ENCODE assay signal across 22 cellular contexts in genomic region chr14:104788533-104788818, GRCh38. TPM values are rescaled to one million over a fixed set of nuclear protein-coding genes. Genes with fewer than 3 reads are reported as not detected.
A peak's percentile ranks its signal among the peaks of the same experiment; 100 is the strongest.
DNase-seq lines count a peak whose midpoint lies in the region; TF ChIP-seq lines count a peak whose summit lies in the region.
"Had no signal": no experiment of that assay in that cellular context is flagged by ENCODE, and none has a peak within 500 bp of the region (broad histone marks: within the 10 kb centered on the region; RNA-seq: fewer than 3 reads in every experiment).

No MANE protein-coding gene starts in this region.

- no peaks in the 10 kb centered on the region for H3K9me3 Mint-ChIP-seq in endodermal cell
- H3K9me3 Mint-ChIP-seq: CD4-positive, alpha-beta T cell had no signal

- peaks cover 60 to 100% (median 100%) of the 10 kb centered on the region in 11 experiments for H4K20me1 ChIP-seq in BLaER1 treated with 17β-estradiol and CSF1 and Interleukin-3, amounts not matched to agents 10 nM and 100 nM
- H4K20me1 ChIP-seq in osteoblast (ENCODE audit: insufficient read depth, low read length) = peaks cover 59% of the 10 kb centered on the region

- H3K4me3 ChIP-seq in BLaER1 treated with 17β-estradiol and CSF1 and Interleukin-3, amounts not matched to agents 10 nM and 100 nM = peak overlapping the region in 1 of 10 experiments; percentile 35; a peak in 1 of 20 replicates
- H3K4me3 ChIP-seq in adrenal gland (no peak overlapping the region), endodermal cell (ENCODE audit: low read length) (no peak overlapping the region), osteoblast (ENCODE audit: insufficient read depth, low read length) (no peak overlapping the region), H7 (ENCODE audit: insufficient read depth, low read depth, low read length) (no peak overlapping the region)
- H3K4me3 ChIP-seq: GM12878, SJSA1 had no signal

- no peaks in the 10 kb centered on the region for H3K9me3 ChIP-seq in BLaER1 treated with 17β-estradiol and CSF1 and Interleukin-3, amounts not matched to agents 10 nM and 100 nM (replicated peaks in 1 of 11)
- H3K9me3 ChIP-seq in adrenal gland (replicated peaks in 1 of 3) = no peaks in the 10 kb centered on the region
- no peaks in the 10 kb centered on the region for H3K9me3 ChIP-seq in endodermal cell (ENCODE audit: control insufficient read depth, low read length)
- no peaks in the 10 kb centered on the region for H3K9me3 ChIP-seq in osteoblast (ENCODE audit: low read depth, low read length)
- H3K9me3 ChIP-seq: BE2C, SJSA1 had no signal

- H3K79me2 ChIP-seq in osteoblast (ENCODE audit: insufficient read depth, low read length) = peaks cover 97% of the 10 kb centered on the region

- H3K4me2 ChIP-seq in BLaER1 treated with 17β-estradiol and CSF1 and Interleukin-3, amounts not matched to agents 10 nM and 100 nM = peak overlapping the region; percentile 83 to 99 (median 95); a peak in 21 of 22 replicates
- H3K4me2 ChIP-seq in osteoblast (ENCODE audit: insufficient read depth, low read length) = no peak overlapping the region

- no peaks in the 10 kb centered on the region for H3K27me3 ChIP-seq in BLaER1 treated with 17β-estradiol and CSF1 and Interleukin-3, amounts not matched to agents 10 nM and 100 nM
- H3K27me3 ChIP-seq in adrenal gland (no peaks in the 10 kb centered on the region), endodermal cell (ENCODE audit: control insufficient read depth, insufficient read depth, low read length, poor library complexity, severe bottlenecking) (no peaks in the 10 kb centered on the region), osteoblast (ENCODE audit: insufficient read depth, low read length) (no peaks in the 10 kb centered on the region), H7 (ENCODE audit: control insufficient read depth, insufficient read depth, low read length) (no peaks in the 10 kb centered on the region)
- H3K27me3 ChIP-seq: BE2C, SJSA1 had no signal

- H3K27ac Mint-ChIP-seq in endodermal cell = no peak overlapping the region
- H3K27ac Mint-ChIP-seq: CD4-positive, alpha-beta T cell had no signal

- peaks cover 2% of the 10 kb centered on the region for H3K4me1 Mint-ChIP-seq in endodermal cell

- no peak for TF ChIP-seq POLR2A in adrenal gland (IDR thresholded peaks at IDR 0.05)

- peak overlapping the region; percentile 34 to 89 (median 76); a peak in 20 of 22 replicates for H3K27ac ChIP-seq in BLaER1 treated with 17β-estradiol and CSF1 and Interleukin-3, amounts not matched to agents 10 nM and 100 nM
- H3K27ac ChIP-seq in adrenal gland = peak overlapping the region in 3 of 5 donors; percentile 10 to 97 (median 92)
- H3K27ac ChIP-seq in endodermal cell (ENCODE audit: low read depth, low read length) = peak overlapping the region; percentile 49
- no peak overlapping the region for H3K27ac ChIP-seq in osteoblast (ENCODE audit: low read depth, low read length)
- H3K27ac ChIP-seq: SJSA1 had no signal

- no peak for DNase-seq in adrenal gland
- no peak for DNase-seq in endodermal cell
- peak; percentile 73 for DNase-seq in osteoblast (ENCODE audit: insufficient read length, low spot score, missing footprints)
- no peak for DNase-seq in NCI-H187 (lab: John Stamatoyannopoulos, UW)
- no peak for DNase-seq in H7
- DNase-seq in islet precursor cell = no peak
- DNase-seq in DMS79 (lab: John Stamatoyannopoulos, UW) = no peak
- DNase-seq: 8988T; ACHN; BE2C; CD4-positive, alpha-beta T cell; GDM1; MV-4-11; NCI-H1436 treated with DMSO at 0.1 percent for 48 hours; NCI-H1930; NCI-H446 treated with DMSO at 0.1 percent for 48 hours; NCI-H526; NK-92 treated with Interleukin-12 subunit alpha and Interleukin-12 subunit beta, amount 100 ng/mL, for 24 hours; PC-3 had no signal

- H3K9ac ChIP-seq in BLaER1 treated with 17β-estradiol and CSF1 and Interleukin-3, amounts not matched to agents 10 nM and 100 nM = peak overlapping the region; percentile 44 to 80 (median 69); a peak in 21 of 22 replicates
- H3K9ac ChIP-seq in endodermal cell (ENCODE audit: extremely low read depth, low read length, poor library complexity, severe bottlenecking) = no peak overlapping the region

- intact Hi-C loops in adrenal gland (cut with DNase I) = no loop called here

- peaks cover 40 to 94% (median 74%) of the 10 kb centered on the region in 11 experiments for H3K36me3 ChIP-seq in BLaER1 treated with 17β-estradiol and CSF1 and Interleukin-3, amounts not matched to agents 10 nM and 100 nM
- H3K36me3 ChIP-seq in adrenal gland (replicated peaks in 1 of 2) = peaks cover 0 to 21% of the 10 kb centered on the region in 2 donors
- H3K36me3 ChIP-seq in endodermal cell (ENCODE audit: control insufficient read depth, insufficient read depth, low read length) = peaks cover 4% of the 10 kb centered on the region
- peaks cover 15% of the 10 kb centered on the region for H3K36me3 ChIP-seq in osteoblast (ENCODE audit: insufficient read depth, low read length)
- H3K36me3 ChIP-seq in H7 (replicated peaks; ENCODE audit: control insufficient read depth, insufficient read depth, low read length) = peaks cover 2% of the 10 kb centered on the region

- no peak overlapping the region for H2AFZ ChIP-seq in osteoblast (ENCODE audit: low read length)

- peaks cover 81 to 99% (median 91%) of the 10 kb centered on the region in 10 experiments for H3K4me1 ChIP-seq in BLaER1 treated with 17β-estradiol and CSF1 and Interleukin-3, amounts not matched to agents 10 nM and 100 nM
- peaks cover 43 to 81% of the 10 kb centered on the region in 2 donors for H3K4me1 ChIP-seq in adrenal gland (replicated peaks in 1 of 2)
- H3K4me1 ChIP-seq in endodermal cell (ENCODE audit: control insufficient read depth, insufficient read depth, low read length) = peaks cover 1% of the 10 kb centered on the region
- peaks cover 2% of the 10 kb centered on the region for H3K4me1 ChIP-seq in osteoblast (ENCODE audit: insufficient read depth, low read length)
- H3K4me1 ChIP-seq: BE2C had no signal

- peaks cover 8% of the 10 kb centered on the region for H3K36me3 Mint-ChIP-seq in endodermal cell (ENCODE audit: low read depth)

- no peak for TF ChIP-seq CTCF in adrenal gland (IDR thresholded peaks at IDR 0.05)
- TF ChIP-seq CTCF in endodermal cell (conservative IDR thresholded peaks at IDR 0.05) = no peak
- no peak for TF ChIP-seq CTCF in osteoblast (IDR thresholded peaks at IDR 0.05; ENCODE audit: extremely low read depth, low read depth, low read length)

- 80 to 84% (median 81%) methylated on average over 1 to 7 of the region's 7 CpGs for WGBS in adrenal gland, 4 donors
- 96 to 100% methylated on average over 1 to 7 of the region's 7 CpGs for WGBS in endodermal cell (ENCODE audit: insufficient coverage in 1 of 2, insufficient read length in 1 of 2), 2 experiments

- no peaks in the 10 kb centered on the region for H3K27me3 Mint-ChIP-seq in endodermal cell (ENCODE audit: insufficient read depth)
- H3K27me3 Mint-ChIP-seq: CD4-positive, alpha-beta T cell had no signal

- no peak overlapping the region for H3K4me3 Mint-ChIP-seq in endodermal cell
- H3K4me3 Mint-ChIP-seq: CD4-positive, alpha-beta T cell had no signal

RNA-seq across cellular contexts. Expression of gene AKT1, which starts 7.1 kb away (rescaled TPM):
- 100 to 1,000 TPM; 155 to 300 (median 195) TPM for total RNA-seq in adrenal gland
- polyA plus RNA-seq in adrenal gland = 100 to 1,000 TPM in 2 of 3 donors, 10 to 100 TPM in 1; 97.5 to 244 (median 230) TPM
- total RNA-seq in endodermal cell = 100 to 1,000 TPM; 133 to 152 TPM
- 103 TPM for polyA plus RNA-seq in endodermal cell (2013, experiment 1 of 2)
- polyA plus RNA-seq in endodermal cell (2013, experiment 2 of 2) = 95.5 TPM
- total RNA-seq in osteoblast = 156 and 188 TPM in 2 replicates
- 152 and 165 TPM in 2 replicates for total RNA-seq in H7 (2014; rRNA removed; shearing (Covaris generic))

RNA-seq across cellular contexts. Expression of gene ZBTB42, which starts 12.4 kb away (rescaled TPM):
- total RNA-seq in adrenal gland (10 to 100 TPM in 3 of 8 donors, 1 to 10 TPM in 5; 3.5 to 13.9 (median 9.4) TPM), endodermal cell (1 to 10 TPM; 7.7 to 8.4 TPM), osteoblast (2.9 TPM in 2 replicates)
- 1 to 10 TPM; 1.2 to 2.3 (median 1.6) TPM for polyA plus RNA-seq in adrenal gland
- polyA plus RNA-seq in endodermal cell (2013, experiment 1 of 2) = 2.4 TPM
- 2.6 TPM for polyA plus RNA-seq in endodermal cell (2013, experiment 2 of 2)
- total RNA-seq in H7 (2014; rRNA removed; shearing (Covaris generic)) = 9.1 and 9.5 TPM in 2 replicates

RNA-seq across cellular contexts. Expression of gene SIVA1, which starts 35.5 kb away (rescaled TPM):
- 100 to 1,000 TPM in 4 of 8 donors, 10 to 100 TPM in 4; 43.9 to 294 (median 140) TPM for total RNA-seq in adrenal gland
- polyA plus RNA-seq in adrenal gland = 100 to 1,000 TPM in 1 of 3 donors, 10 to 100 TPM in 1, 1 to 10 TPM in 1; 2.0 to 120 (median 86.8) TPM
- total RNA-seq in endodermal cell = 10 to 100 TPM; 82.5 to 87.3 TPM
- 89.7 TPM for polyA plus RNA-seq in endodermal cell (2013, experiment 1 of 2)
- polyA plus RNA-seq in endodermal cell (2013, experiment 2 of 2) = 92.2 TPM
- total RNA-seq in osteoblast = 57.2 and 62.2 TPM in 2 replicates
- total RNA-seq in H7 (2014; rRNA removed; shearing (Covaris generic)) = 206 and 249 TPM in 2 replicates
